Comparison of ENCODE assay signal across 8 cellular contexts in the genomic region with DNA sequence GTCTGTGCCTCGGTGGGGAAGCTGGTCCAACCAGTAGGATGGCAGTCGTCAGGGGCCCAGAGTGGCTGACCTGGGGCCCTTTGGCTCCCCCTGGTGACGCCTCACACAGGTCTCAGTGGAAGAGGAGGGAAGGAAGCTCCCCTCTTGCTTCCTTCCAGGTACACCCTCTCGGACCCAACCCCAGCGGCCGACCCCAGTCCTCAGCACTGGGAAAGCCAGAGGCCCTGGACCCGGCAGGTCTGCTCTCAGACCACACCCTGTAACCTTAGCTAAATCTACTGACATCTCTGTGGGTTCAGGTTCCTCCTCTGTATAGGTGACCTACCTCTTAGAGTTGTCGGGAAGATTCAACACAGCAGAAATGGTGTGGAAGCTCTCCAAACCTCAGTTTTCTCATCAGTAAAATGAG. TPM values are rescaled to one million over a fixed set of nuclear protein-coding genes. Genes with fewer than 3 reads are reported as not detected.
DNase-seq lines count a peak whose midpoint lies in the region; ATAC-seq, FAIRE-seq and TF ChIP-seq lines count a peak whose summit lies in the region.

No MANE protein-coding gene starts in this region.

- peak in 3 of 4 donors; percentile 66 to 76 (median 73) for ATAC-seq in pancreas

- intact Hi-C loops in pancreas (cut with DNase I) = loop anchor here in 1 of 3 donors (5.0 to 10.0 kb wide), 2 partner anchors 72 to 114 kb away; no protein-coding TSS in a partner anchor

- peak; percentile 70 for TF ChIP-seq CTCF in OCI-LY1 (IDR thresholded peaks at IDR 0.05; ENCODE audit: low read length)
- peak; percentile 52 for TF ChIP-seq CTCF in fibroblast of the aortic adventitia (IDR thresholded peaks at IDR 0.05; ENCODE audit: insufficient read depth, low read length)
- peak; percentile 31 to 56 (median 44) for TF ChIP-seq CTCF in pancreas (IDR thresholded peaks at IDR 0.05)

- H3F3A ChIP-seq in OCI-LY1 (ENCODE audit: insufficient read depth, low read length) = no peaks in the 10 kb centered on the region

- H3K36me3 ChIP-seq in OCI-LY1 (ENCODE audit: insufficient read depth, low read length) = no peaks in the 10 kb centered on the region
- no peaks in the 10 kb centered on the region for H3K36me3 ChIP-seq in pancreas

- no peak overlapping the region for H3K4me2 ChIP-seq in OCI-LY1 (ENCODE audit: low read length)

- no peak overlapping the region for H2AFZ ChIP-seq in OCI-LY1 (ENCODE audit: low read length)

- H3K9me2 ChIP-seq in OCI-LY1 (ENCODE audit: low read depth, low read length) = no peaks in the 10 kb centered on the region

- no peak overlapping the region for H3K9ac ChIP-seq in OCI-LY1 (ENCODE audit: low read length)

- H3K4me3 ChIP-seq in OCI-LY1 (ENCODE audit: low read depth, low read length, poor library complexity, severe bottlenecking) = no peak overlapping the region
- H3K4me3 ChIP-seq in fibroblast of the aortic adventitia (ENCODE audit: low read depth, low read length) = no peak overlapping the region
- H3K4me3 ChIP-seq in pancreas = no peak overlapping the region

- H3K4me1 ChIP-seq in OCI-LY1 (ENCODE audit: insufficient read depth, low read length, severe bottlenecking) (no peaks in the 10 kb centered on the region), pancreas (peaks cover 0 to 4% (median 0%) of the 10 kb centered on the region in 3 donors)

- H3K27ac ChIP-seq in OCI-LY1 (ENCODE audit: low read depth, low read length, poor library complexity, severe bottlenecking) (no peak overlapping the region), pancreas (no peak overlapping the region)

- H3K27me3 ChIP-seq in OCI-LY1 (ENCODE audit: insufficient read depth, low read length) = no peaks in the 10 kb centered on the region; the same call in 1 of the 2 replicates
- H3K27me3 ChIP-seq in pancreas = peaks cover 0 to 7% (median 3%) of the 10 kb centered on the region in 4 donors

- DNase-seq in AG08396 (ENCODE audit: low spot score) = peak; percentile 72
- DNase-seq in GM19240 (ENCODE audit: insufficient read length, low spot score) = peak; percentile 82
- peak; percentile 73 for DNase-seq in activated T-cell treated with anti-CD3 and anti-CD28 coated beads, Interleukin-2, amount 50 U/mL, for 1 hour
- DNase-seq in fibroblast of the aortic adventitia (ENCODE audit: low read depth) = peak; percentile 8
- DNase-seq in pancreas = peak; percentile 23 to 79 (median 48)
- DNase-seq in urothelium cell line (ENCODE audit: low spot score) = peak; percentile 73
- no peak for DNase-seq in NCI-H128 (lab: John Stamatoyannopoulos, UW; ENCODE audit: unreplicated experiment)

- no peaks in the 10 kb centered on the region for H4K20me1 ChIP-seq in OCI-LY1 (ENCODE audit: insufficient read depth, low read length)

- no peaks in the 10 kb centered on the region for H3K9me3 ChIP-seq in OCI-LY1 (ENCODE audit: low read length)
- H3K9me3 ChIP-seq in pancreas = no peaks in the 10 kb centered on the region

- no peak for FAIRE-seq in pancreas (lab: Jason Lieb, UNC)
- no peak for FAIRE-seq in urothelium cell line (lab: Jason Lieb, UNC)

- 13 to 16% methylated on average over 8 of the region's 8 CpGs for WGBS in pancreas, 2 donors

- H3K79me2 ChIP-seq in OCI-LY1 (ENCODE audit: insufficient read depth, low read length) = no peaks in the 10 kb centered on the region

RNA-seq across cellular contexts. Expression of a gene that starts 3.4 kb away (rescaled TPM):
- total RNA-seq in fibroblast of the aortic adventitia (ENCODE audit: low replicate concordance) (not detected in 2 replicates), pancreas (under 1 TPM in 3 of 6 donors, not detected in 3; 0.12 to 0.41 (median 0.17) TPM)
- under 1 TPM; 0.04 to 0.12 TPM for polyA plus RNA-seq in pancreas
